11 cellular contexts compared by ENCODE assay signal in genomic region chr9:134457321-134457923, GRCh38.
DNase-seq lines count a peak whose midpoint lies in the region; ATAC-seq and TF ChIP-seq lines count a peak whose summit lies in the region.
"Had no signal": no experiment of that assay in that cellular context is flagged by ENCODE, and none has a peak within 500 bp of the region (broad histone marks: within the 10 kb centered on the region; RNA-seq: fewer than 3 reads in every experiment).

No MANE protein-coding gene starts in this region.

- H3K9ac ChIP-seq in BLaER1 treated with 17β-estradiol and CSF1 and Interleukin-3, amounts not matched to agents 10 nM and 100 nM, result peak overlapping the region; percentile 57 to 95 (median 79); a peak in 21 of 22 replicates
- H3K9ac ChIP-seq in skeletal muscle tissue (ENCODE audit: low read depth in 1 of 3, low read length in 3 of 3), result peak overlapping the region in 1 of 3 donors; percentile 72

- peak overlapping the region; percentile 62 to 100 (median 95); a peak in 21 of 22 replicates for H3K27ac ChIP-seq in BLaER1 treated with 17β-estradiol and CSF1 and Interleukin-3, amounts not matched to agents 10 nM and 100 nM
- peak overlapping the region; percentile 99; the same call in 1 of the 2 replicates for H3K27ac ChIP-seq in SJSA1
- peak overlapping the region in 3 of 4 donors; percentile 79 to 95 (median 91) for H3K27ac ChIP-seq in esophagus squamous epithelium
- peak overlapping the region; percentile 88 for H3K27ac ChIP-seq in skeletal muscle tissue (ENCODE audit: low read depth, low read length)

- H4K20me1 ChIP-seq in BLaER1 treated with 17β-estradiol and CSF1 and Interleukin-3, amounts not matched to agents 10 nM and 100 nM, result no peaks in the 10 kb centered on the region

- peak overlapping the region; percentile 86 to 98 (median 93) for H3K4me2 ChIP-seq in BLaER1 treated with 17β-estradiol and CSF1 and Interleukin-3, amounts not matched to agents 10 nM and 100 nM

- DNase-seq in SJSA1 (ENCODE audit: low read depth in 1 of 2, low spot score in 2 of 2) (no peak), esophagus squamous epithelium (lab: John Stamatoyannopoulos, UW) (no peak), A172 (ENCODE audit: low spot score) (no peak), NCI-H510A treated with DMSO at 0.1 percent for 48 hours (lab: John Stamatoyannopoulos, UW) (no peak)
- DNase-seq in effector CD4-positive, alpha-beta T cell, result no peak
- DNase-seq: Kasumi-1; stimulated activated CD4-positive, alpha-beta T cell treated with anti-CD3 and anti-CD28 coated beads, Interleukin-1b, Interleukin-23, amount 100 ng/mL, for 48 hours; substantia nigra had no signal

- H3K9me3 ChIP-seq in BLaER1 treated with 17β-estradiol and CSF1 and Interleukin-3, amounts not matched to agents 10 nM and 100 nM (replicated peaks in 1 of 11), result peaks cover 5 to 11% (median 8%) of the 10 kb centered on the region in 11 experiments; a peak in 18 of 22 replicates
- H3K9me3 ChIP-seq in SJSA1 (replicated peaks) (no peaks in the 10 kb centered on the region), esophagus squamous epithelium (peaks cover 0 to 7% (median 4%) of the 10 kb centered on the region in 3 donors), skeletal muscle tissue (ENCODE audit: control insufficient read depth in 3 of 3, low read length in 3 of 3) (peaks cover 3 to 5% (median 4%) of the 10 kb centered on the region in 3 donors)

- intact Hi-C loops in esophagus squamous epithelium (cut with DNase I), result loop anchor here (10.0 kb wide), 1 partner anchor 277 kb away; no protein-coding TSS in a partner anchor

- TF ChIP-seq CTCF in esophagus squamous epithelium (IDR thresholded peaks at IDR 0.05), result no peak

- peaks cover 0 to 6% (median 0%) of the 10 kb centered on the region in 11 experiments; a peak in 3 of 22 replicates for H3K27me3 ChIP-seq in BLaER1 treated with 17β-estradiol and CSF1 and Interleukin-3, amounts not matched to agents 10 nM and 100 nM
- H3K27me3 ChIP-seq in SJSA1 (replicated peaks) (no peaks in the 10 kb centered on the region), esophagus squamous epithelium (peaks cover 0 to 3% (median 0%) of the 10 kb centered on the region in 4 donors), skeletal muscle tissue (ENCODE audit: control insufficient read depth in 3 of 3, insufficient read depth in 3 of 3, low read length in 3 of 3) (peaks cover 0 to 5% (median 3%) of the 10 kb centered on the region in 3 donors)

- ATAC-seq in GM21825 (IDR thresholded peaks at IDR 0.05; ENCODE audit: unreplicated experiment), result no peak

- peaks cover 63 to 96% (median 94%) of the 10 kb centered on the region in 10 experiments for H3K4me1 ChIP-seq in BLaER1 treated with 17β-estradiol and CSF1 and Interleukin-3, amounts not matched to agents 10 nM and 100 nM
- peaks cover 37% of the 10 kb centered on the region for H3K4me1 ChIP-seq in SJSA1 (replicated peaks)
- peaks cover 18 to 43% (median 18%) of the 10 kb centered on the region in 3 donors for H3K4me1 ChIP-seq in esophagus squamous epithelium
- H3K4me1 ChIP-seq in skeletal muscle tissue (ENCODE audit: control insufficient read depth in 3 of 3, insufficient read depth in 3 of 3, low read length in 3 of 3), result peaks cover 30 to 32% (median 31%) of the 10 kb centered on the region in 3 donors

- no peak for TF ChIP-seq POLR2A in esophagus squamous epithelium (IDR thresholded peaks at IDR 0.05)

- no peaks in the 10 kb centered on the region for H3K36me3 ChIP-seq in BLaER1 treated with 17β-estradiol and CSF1 and Interleukin-3, amounts not matched to agents 10 nM and 100 nM
- H3K36me3 ChIP-seq in SJSA1 (no peaks in the 10 kb centered on the region), esophagus squamous epithelium (no peaks in the 10 kb centered on the region), skeletal muscle tissue (ENCODE audit: control insufficient read depth in 3 of 3, insufficient read depth in 3 of 3, low read length in 3 of 3) (no peaks in the 10 kb centered on the region)

- 83% methylated on average over 3 of the region's 9 CpGs; no CpG with 5 or more reads in 1 of the 2 donors for WGBS in esophagus squamous epithelium, 2 donors

- H3K4me3 ChIP-seq in BLaER1 treated with 17β-estradiol and CSF1 and Interleukin-3, amounts not matched to agents 10 nM and 100 nM, result peak overlapping the region in 4 of 10 experiments; percentile 29 to 43 (median 36); a peak in 5 of 20 replicates
- H3K4me3 ChIP-seq in SJSA1 (no peak overlapping the region), esophagus squamous epithelium (no peak overlapping the region), skeletal muscle tissue (ENCODE audit: low read length in 3 of 3) (no peak overlapping the region)
